1 cellular context compared by ENCODE assay signal in the genomic region with DNA sequence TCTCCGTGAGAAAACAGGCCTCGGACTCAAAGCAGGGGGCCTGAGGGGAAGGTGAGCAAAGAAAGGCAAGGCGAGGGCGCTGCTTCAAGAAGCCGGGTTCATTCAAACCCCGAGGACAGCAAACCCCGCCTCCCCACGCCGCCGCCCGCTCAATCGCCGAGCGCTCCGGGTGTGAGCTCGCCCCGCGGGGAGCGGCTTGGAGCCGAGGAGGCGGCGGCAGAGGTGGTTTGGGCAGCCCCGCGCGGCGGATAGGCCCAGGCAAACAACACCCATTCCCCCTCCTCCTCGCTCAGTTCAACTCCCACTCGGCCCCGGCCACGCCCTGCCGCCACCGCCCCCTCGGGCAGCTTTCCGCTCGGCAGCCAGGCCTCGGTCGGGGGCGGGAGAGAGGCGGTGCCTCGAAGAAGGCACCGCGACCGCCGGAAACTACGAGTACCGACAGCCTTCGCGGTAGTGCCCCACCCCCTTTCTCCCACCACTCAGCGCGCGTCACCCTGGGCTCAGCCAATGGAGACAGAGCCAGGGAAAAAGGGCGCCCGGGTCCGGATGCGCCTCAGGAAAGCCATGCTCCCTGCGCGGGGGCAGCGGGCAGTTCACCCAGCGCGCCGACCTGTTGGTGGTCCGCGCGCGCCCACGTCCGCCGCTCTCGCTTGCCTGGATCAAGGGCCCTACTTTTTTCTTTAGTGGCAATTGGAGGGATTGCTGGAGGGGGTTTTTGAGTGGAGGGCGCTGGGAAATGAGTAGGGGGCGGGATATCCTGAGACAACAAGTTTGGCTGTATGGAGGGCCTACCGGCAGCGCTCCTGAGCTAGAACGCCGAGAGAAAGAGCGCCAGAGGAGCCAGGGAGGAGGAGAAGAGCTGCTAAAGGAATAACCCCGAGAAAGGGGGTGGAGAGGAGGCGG.
A peak's percentile ranks its signal among the peaks of the same experiment; 100 is the strongest.
TF ChIP-seq lines count a peak whose summit lies in the region.

No MANE protein-coding gene starts in this region.

TF ChIP-seq in K562, 482 proteins besides CTCF, POLR2A, EP300 and RAD21 (continued from another document and continues in another):
- TF ChIP-seq, protein P1, sequence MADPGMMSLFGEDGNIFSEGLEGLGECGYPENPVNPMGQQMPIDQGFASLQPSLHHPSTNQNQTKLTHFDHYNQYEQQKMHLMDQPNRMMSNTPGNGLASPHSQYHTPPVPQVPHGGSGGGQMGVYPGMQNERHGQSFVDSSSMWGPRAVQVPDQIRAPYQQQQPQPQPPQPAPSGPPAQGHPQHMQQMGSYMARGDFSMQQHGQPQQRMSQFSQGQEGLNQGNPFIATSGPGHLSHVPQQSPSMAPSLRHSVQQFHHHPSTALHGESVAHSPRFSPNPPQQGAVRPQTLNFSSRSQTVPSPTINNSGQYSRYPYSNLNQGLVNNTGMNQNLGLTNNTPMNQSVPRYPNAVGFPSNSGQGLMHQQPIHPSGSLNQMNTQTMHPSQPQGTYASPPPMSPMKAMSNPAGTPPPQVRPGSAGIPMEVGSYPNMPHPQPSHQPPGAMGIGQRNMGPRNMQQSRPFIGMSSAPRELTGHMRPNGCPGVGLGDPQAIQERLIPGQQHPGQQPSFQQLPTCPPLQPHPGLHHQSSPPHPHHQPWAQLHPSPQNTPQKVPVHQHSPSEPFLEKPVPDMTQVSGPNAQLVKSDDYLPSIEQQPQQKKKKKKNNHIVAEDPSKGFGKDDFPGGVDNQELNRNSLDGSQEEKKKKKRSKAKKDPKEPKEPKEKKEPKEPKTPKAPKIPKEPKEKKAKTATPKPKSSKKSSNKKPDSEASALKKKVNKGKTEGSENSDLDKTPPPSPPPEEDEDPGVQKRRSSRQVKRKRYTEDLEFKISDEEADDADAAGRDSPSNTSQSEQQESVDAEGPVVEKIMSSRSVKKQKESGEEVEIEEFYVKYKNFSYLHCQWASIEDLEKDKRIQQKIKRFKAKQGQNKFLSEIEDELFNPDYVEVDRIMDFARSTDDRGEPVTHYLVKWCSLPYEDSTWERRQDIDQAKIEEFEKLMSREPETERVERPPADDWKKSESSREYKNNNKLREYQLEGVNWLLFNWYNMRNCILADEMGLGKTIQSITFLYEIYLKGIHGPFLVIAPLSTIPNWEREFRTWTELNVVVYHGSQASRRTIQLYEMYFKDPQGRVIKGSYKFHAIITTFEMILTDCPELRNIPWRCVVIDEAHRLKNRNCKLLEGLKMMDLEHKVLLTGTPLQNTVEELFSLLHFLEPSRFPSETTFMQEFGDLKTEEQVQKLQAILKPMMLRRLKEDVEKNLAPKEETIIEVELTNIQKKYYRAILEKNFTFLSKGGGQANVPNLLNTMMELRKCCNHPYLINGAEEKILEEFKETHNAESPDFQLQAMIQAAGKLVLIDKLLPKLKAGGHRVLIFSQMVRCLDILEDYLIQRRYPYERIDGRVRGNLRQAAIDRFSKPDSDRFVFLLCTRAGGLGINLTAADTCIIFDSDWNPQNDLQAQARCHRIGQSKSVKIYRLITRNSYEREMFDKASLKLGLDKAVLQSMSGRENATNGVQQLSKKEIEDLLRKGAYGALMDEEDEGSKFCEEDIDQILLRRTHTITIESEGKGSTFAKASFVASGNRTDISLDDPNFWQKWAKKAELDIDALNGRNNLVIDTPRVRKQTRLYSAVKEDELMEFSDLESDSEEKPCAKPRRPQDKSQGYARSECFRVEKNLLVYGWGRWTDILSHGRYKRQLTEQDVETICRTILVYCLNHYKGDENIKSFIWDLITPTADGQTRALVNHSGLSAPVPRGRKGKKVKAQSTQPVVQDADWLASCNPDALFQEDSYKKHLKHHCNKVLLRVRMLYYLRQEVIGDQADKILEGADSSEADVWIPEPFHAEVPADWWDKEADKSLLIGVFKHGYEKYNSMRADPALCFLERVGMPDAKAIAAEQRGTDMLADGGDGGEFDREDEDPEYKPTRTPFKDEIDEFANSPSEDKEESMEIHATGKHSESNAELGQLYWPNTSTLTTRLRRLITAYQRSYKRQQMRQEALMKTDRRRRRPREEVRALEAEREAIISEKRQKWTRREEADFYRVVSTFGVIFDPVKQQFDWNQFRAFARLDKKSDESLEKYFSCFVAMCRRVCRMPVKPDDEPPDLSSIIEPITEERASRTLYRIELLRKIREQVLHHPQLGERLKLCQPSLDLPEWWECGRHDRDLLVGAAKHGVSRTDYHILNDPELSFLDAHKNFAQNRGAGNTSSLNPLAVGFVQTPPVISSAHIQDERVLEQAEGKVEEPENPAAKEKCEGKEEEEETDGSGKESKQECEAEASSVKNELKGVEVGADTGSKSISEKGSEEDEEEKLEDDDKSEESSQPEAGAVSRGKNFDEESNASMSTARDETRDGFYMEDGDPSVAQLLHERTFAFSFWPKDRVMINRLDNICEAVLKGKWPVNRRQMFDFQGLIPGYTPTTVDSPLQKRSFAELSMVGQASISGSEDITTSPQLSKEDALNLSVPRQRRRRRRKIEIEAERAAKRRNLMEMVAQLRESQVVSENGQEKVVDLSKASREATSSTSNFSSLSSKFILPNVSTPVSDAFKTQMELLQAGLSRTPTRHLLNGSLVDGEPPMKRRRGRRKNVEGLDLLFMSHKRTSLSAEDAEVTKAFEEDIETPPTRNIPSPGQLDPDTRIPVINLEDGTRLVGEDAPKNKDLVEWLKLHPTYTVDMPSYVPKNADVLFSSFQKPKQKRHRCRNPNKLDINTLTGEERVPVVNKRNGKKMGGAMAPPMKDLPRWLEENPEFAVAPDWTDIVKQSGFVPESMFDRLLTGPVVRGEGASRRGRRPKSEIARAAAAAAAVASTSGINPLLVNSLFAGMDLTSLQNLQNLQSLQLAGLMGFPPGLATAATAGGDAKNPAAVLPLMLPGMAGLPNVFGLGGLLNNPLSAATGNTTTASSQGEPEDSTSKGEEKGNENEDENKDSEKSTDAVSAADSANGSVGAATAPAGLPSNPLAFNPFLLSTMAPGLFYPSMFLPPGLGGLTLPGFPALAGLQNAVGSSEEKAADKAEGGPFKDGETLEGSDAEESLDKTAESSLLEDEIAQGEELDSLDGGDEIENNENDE (IDR thresholded peaks at IDR 0.05; ENCODE audit: low read depth, low read length), result no peak
- no peak for TF ChIP-seq STAG1 (CRISPR knock-in tag; IDR thresholded peaks at IDR 0.05; ENCODE audit: borderline replicate concordance)
- TF ChIP-seq TEAD2 (tag; IDR thresholded peaks at IDR 0.05), result no peak
- TF ChIP-seq, protein P2, sequence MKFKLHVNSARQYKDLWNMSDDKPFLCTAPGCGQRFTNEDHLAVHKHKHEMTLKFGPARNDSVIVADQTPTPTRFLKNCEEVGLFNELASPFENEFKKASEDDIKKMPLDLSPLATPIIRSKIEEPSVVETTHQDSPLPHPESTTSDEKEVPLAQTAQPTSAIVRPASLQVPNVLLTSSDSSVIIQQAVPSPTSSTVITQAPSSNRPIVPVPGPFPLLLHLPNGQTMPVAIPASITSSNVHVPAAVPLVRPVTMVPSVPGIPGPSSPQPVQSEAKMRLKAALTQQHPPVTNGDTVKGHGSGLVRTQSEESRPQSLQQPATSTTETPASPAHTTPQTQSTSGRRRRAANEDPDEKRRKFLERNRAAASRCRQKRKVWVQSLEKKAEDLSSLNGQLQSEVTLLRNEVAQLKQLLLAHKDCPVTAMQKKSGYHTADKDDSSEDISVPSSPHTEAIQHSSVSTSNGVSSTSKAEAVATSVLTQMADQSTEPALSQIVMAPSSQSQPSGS (CRISPR knock-in tag; IDR thresholded peaks at IDR 0.05), result no peak
- TF ChIP-seq ZNF764 (CRISPR knock-in tag; IDR thresholded peaks at IDR 0.05; ENCODE audit: low read depth), result no peak
- TF ChIP-seq CREBBP (IDR thresholded peaks at IDR 0.05; ENCODE audit: low read depth, low read length), result no peak
- peak; percentile 35 for TF ChIP-seq PCBP1 (IDR thresholded peaks at IDR 0.05; ENCODE audit: low read depth, low read length, poor library complexity, severe bottlenecking)
- peak; percentile 97 for TF ChIP-seq EGR1 (conservative IDR thresholded peaks at IDR 0.05)
- no peak for TF ChIP-seq RBM39 (optimal IDR thresholded peaks at IDR 0.05; ENCODE audit: low read depth, low read length)
- TF ChIP-seq RHOXF2B (CRISPR knock-in tag; conservative IDR thresholded peaks at IDR 0.05), result 0 out of 2 replicates have a peak, but pooled peaks have one; percentile 67
- no peak for TF ChIP-seq MAFK (IDR thresholded peaks at IDR 0.05; ENCODE audit: low read length)
- TF ChIP-seq, protein P3, sequence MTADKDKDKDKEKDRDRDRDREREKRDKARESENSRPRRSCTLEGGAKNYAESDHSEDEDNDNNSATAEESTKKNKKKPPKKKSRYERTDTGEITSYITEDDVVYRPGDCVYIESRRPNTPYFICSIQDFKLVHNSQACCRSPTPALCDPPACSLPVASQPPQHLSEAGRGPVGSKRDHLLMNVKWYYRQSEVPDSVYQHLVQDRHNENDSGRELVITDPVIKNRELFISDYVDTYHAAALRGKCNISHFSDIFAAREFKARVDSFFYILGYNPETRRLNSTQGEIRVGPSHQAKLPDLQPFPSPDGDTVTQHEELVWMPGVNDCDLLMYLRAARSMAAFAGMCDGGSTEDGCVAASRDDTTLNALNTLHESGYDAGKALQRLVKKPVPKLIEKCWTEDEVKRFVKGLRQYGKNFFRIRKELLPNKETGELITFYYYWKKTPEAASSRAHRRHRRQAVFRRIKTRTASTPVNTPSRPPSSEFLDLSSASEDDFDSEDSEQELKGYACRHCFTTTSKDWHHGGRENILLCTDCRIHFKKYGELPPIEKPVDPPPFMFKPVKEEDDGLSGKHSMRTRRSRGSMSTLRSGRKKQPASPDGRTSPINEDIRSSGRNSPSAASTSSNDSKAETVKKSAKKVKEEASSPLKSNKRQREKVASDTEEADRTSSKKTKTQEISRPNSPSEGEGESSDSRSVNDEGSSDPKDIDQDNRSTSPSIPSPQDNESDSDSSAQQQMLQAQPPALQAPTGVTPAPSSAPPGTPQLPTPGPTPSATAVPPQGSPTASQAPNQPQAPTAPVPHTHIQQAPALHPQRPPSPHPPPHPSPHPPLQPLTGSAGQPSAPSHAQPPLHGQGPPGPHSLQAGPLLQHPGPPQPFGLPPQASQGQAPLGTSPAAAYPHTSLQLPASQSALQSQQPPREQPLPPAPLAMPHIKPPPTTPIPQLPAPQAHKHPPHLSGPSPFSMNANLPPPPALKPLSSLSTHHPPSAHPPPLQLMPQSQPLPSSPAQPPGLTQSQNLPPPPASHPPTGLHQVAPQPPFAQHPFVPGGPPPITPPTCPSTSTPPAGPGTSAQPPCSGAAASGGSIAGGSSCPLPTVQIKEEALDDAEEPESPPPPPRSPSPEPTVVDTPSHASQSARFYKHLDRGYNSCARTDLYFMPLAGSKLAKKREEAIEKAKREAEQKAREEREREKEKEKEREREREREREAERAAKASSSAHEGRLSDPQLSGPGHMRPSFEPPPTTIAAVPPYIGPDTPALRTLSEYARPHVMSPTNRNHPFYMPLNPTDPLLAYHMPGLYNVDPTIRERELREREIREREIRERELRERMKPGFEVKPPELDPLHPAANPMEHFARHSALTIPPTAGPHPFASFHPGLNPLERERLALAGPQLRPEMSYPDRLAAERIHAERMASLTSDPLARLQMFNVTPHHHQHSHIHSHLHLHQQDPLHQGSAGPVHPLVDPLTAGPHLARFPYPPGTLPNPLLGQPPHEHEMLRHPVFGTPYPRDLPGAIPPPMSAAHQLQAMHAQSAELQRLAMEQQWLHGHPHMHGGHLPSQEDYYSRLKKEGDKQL (CRISPR knock-in tag; IDR thresholded peaks at IDR 0.05; ENCODE audit: borderline replicate concordance), result no peak
- TF ChIP-seq, protein P4, sequence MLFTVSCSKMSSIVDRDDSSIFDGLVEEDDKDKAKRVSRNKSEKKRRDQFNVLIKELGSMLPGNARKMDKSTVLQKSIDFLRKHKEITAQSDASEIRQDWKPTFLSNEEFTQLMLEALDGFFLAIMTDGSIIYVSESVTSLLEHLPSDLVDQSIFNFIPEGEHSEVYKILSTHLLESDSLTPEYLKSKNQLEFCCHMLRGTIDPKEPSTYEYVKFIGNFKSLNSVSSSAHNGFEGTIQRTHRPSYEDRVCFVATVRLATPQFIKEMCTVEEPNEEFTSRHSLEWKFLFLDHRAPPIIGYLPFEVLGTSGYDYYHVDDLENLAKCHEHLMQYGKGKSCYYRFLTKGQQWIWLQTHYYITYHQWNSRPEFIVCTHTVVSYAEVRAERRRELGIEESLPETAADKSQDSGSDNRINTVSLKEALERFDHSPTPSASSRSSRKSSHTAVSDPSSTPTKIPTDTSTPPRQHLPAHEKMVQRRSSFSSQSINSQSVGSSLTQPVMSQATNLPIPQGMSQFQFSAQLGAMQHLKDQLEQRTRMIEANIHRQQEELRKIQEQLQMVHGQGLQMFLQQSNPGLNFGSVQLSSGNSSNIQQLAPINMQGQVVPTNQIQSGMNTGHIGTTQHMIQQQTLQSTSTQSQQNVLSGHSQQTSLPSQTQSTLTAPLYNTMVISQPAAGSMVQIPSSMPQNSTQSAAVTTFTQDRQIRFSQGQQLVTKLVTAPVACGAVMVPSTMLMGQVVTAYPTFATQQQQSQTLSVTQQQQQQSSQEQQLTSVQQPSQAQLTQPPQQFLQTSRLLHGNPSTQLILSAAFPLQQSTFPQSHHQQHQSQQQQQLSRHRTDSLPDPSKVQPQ (CRISPR knock-in tag; IDR thresholded peaks at IDR 0.05; ENCODE audit: borderline replicate concordance), result no peak
- peak; percentile 48; the same call in 1 of the 2 replicates for TF ChIP-seq SOX6 (IDR thresholded peaks at IDR 0.05)
- TF ChIP-seq ETV5 (CRISPR knock-in tag; IDR thresholded peaks at IDR 0.05; ENCODE audit: low read depth), result peak; percentile 35; the same call in 1 of the 2 replicates
- 0 out of 2 replicates have a peak, but pooled peaks have one; percentile 23 for TF ChIP-seq ELF4 (CRISPR knock-in tag; IDR thresholded peaks at IDR 0.05)
- no peak for TF ChIP-seq NCOR1 (IDR thresholded peaks at IDR 0.05)
- TF ChIP-seq, protein P5, sequence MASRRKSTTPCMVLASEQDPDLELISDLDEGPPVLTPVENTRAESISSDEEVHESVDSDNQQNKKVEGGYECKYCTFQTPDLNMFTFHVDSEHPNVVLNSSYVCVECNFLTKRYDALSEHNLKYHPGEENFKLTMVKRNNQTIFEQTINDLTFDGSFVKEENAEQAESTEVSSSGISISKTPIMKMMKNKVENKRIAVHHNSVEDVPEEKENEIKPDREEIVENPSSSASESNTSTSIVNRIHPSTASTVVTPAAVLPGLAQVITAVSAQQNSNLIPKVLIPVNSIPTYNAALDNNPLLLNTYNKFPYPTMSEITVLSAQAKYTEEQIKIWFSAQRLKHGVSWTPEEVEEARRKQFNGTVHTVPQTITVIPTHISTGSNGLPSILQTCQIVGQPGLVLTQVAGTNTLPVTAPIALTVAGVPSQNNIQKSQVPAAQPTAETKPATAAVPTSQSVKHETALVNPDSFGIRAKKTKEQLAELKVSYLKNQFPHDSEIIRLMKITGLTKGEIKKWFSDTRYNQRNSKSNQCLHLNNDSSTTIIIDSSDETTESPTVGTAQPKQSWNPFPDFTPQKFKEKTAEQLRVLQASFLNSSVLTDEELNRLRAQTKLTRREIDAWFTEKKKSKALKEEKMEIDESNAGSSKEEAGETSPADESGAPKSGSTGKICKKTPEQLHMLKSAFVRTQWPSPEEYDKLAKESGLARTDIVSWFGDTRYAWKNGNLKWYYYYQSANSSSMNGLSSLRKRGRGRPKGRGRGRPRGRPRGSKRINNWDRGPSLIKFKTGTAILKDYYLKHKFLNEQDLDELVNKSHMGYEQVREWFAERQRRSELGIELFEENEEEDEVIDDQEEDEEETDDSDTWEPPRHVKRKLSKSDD (conservative IDR thresholded peaks at IDR 0.05; ENCODE audit: low read length), result no peak
- no peak for TF ChIP-seq ZNF766 (CRISPR knock-in tag; conservative IDR thresholded peaks at IDR 0.05)
- no peak for TF ChIP-seq CBFA2T2 (conservative IDR thresholded peaks at IDR 0.05)
- TF ChIP-seq ZNF3 (CRISPR knock-in tag; IDR thresholded peaks at IDR 0.05), result no peak
- TF ChIP-seq ZFP1 (CRISPR knock-in tag; IDR thresholded peaks at IDR 0.05), result no peak
- no peak for TF ChIP-seq SNRNP70 (optimal IDR thresholded peaks at IDR 0.05; ENCODE audit: low read depth, low read length)
- TF ChIP-seq BRCA1 (IDR thresholded peaks at IDR 0.05), result no peak
- no peak for TF ChIP-seq BRCA1 (CRISPR knock-in tag; IDR thresholded peaks at IDR 0.05)
- TF ChIP-seq, protein P6, sequence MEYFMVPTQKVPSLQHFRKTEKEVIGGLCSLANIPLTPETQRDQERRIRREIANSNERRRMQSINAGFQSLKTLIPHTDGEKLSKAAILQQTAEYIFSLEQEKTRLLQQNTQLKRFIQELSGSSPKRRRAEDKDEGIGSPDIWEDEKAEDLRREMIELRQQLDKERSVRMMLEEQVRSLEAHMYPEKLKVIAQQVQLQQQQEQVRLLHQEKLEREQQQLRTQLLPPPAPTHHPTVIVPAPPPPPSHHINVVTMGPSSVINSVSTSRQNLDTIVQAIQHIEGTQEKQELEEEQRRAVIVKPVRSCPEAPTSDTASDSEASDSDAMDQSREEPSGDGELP (CRISPR knock-in tag; IDR thresholded peaks at IDR 0.05; ENCODE audit: borderline replicate concordance), result peak; percentile 76
